ENCODE assay signal across 9 cellular contexts in the genomic region with DNA sequence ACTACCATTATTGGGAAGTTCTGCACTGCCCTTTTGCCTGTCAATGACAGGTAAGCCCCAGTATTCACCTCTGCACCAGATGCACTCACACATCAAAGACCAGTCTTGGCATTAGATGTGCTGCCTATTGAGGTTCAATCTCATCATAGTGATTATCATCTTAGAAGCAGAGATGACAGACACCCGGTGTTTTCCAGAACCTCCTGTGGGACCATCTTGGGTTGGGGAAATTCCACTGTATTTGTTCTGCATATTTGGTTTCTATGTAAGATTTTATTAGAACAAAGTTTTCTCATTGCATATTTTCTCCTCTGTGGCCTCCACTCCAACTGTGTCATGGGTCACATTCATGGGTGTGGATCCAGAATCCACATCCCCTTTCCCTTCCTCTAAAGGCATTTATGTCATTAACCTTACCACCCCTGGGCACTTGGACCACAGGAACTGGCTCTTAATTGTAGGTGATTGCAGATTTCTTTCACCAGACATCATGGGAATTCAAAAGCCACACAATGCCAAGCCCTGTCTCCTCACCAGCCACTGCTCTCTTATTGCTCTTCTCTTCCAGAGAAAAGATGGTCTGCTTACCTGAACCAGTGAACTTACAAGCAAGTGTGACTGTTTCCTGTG. TPM values are rescaled to one million over a fixed set of nuclear protein-coding genes. Genes with fewer than 3 reads are reported as not detected.
DNase-seq lines count a peak whose midpoint lies in the region; ATAC-seq and TF ChIP-seq lines count a peak whose summit lies in the region.
"Had no signal": no experiment of that assay in that cellular context is flagged by ENCODE, and none has a peak within 500 bp of the region (broad histone marks: within the 10 kb centered on the region; RNA-seq: fewer than 3 reads in every experiment).

No MANE protein-coding gene starts in this region.

- no peak overlapping the region for H3K4me2 ChIP-seq in fibroblast of lung (ENCODE audit: extremely low read depth, insufficient read depth, low read length)

- H3K4me1 ChIP-seq in left ventricle myocardium inferior (peaks cover 67% of the 10 kb centered on the region), fibroblast of lung (ENCODE audit: control insufficient read depth, extremely low read depth, insufficient read depth, low read length) (peaks cover 3% of the 10 kb centered on the region)

- H4K20me1 ChIP-seq in fibroblast of lung (ENCODE audit: control insufficient read depth, extremely low read depth, insufficient read depth, low read length): no peaks in the 10 kb centered on the region

- H3K9ac ChIP-seq in fibroblast of lung (ENCODE audit: insufficient read depth, low read length): no peak overlapping the region

- H3K27ac ChIP-seq in left ventricle myocardium inferior (replicated peaks) (peak overlapping the region; percentile 69), fibroblast of lung (ENCODE audit: insufficient read depth, low read length) (no peak overlapping the region)

- H2AFZ ChIP-seq in fibroblast of lung (ENCODE audit: low read length): no peak overlapping the region

- DNase-seq in left ventricle myocardium inferior: no peak
- no peak for DNase-seq in Right ventricle myocardium inferior (ENCODE audit: missing footprints)
- DNase-seq in fibroblast of lung (ENCODE audit: low read depth in 2 of 2): peak; percentile 43 to 66
- DNase-seq in NCI-H526 (lab: John Stamatoyannopoulos, UW): no peak
- DNase-seq in activated CD4-positive, alpha-beta T cell treated with anti-CD3 and anti-CD28 coated beads, Interleukin-2, amount 50 U/mL, for 4 hours: no peak
- DNase-seq in NCI-H2196 (lab: John Stamatoyannopoulos, UW; ENCODE audit: unreplicated experiment): no peak
- no peak for DNase-seq in GM13976 (ENCODE audit: low spot score)
- DNase-seq: CD4-positive, alpha-beta T cell had no signal

- no peak overlapping the region for H3K4me3 ChIP-seq in left ventricle myocardium inferior
- no peak overlapping the region for H3K4me3 ChIP-seq in fibroblast of lung (replicated peaks in 1 of 4; ENCODE audit: control extremely low read depth in 1 of 4, insufficient read depth in 1 of 4, low read depth in 3 of 4, low read length in 4 of 4)

- in situ Hi-C loops in GM13976 (cut with MboI; ENCODE audit: low sequenced_read_pairs, unreplicated experiment): no loop called here

- H3K36me3 ChIP-seq in left ventricle myocardium inferior (no peaks in the 10 kb centered on the region), fibroblast of lung (ENCODE audit: control insufficient read depth, insufficient read depth, low read length) (no peaks in the 10 kb centered on the region)

- no peaks in the 10 kb centered on the region for H3K79me2 ChIP-seq in fibroblast of lung (ENCODE audit: control insufficient read depth, insufficient read depth, low read length)

- H3K27me3 ChIP-seq in left ventricle myocardium inferior (ENCODE audit: low read depth) (no peaks in the 10 kb centered on the region), fibroblast of lung (ENCODE audit: control insufficient read depth, insufficient read depth, low read length) (no peaks in the 10 kb centered on the region)

- ATAC-seq in Right ventricle myocardium inferior (no peak), HG03159 (IDR thresholded peaks at IDR 0.05; ENCODE audit: unreplicated experiment) (peak; percentile 37)

- TF ChIP-seq CTCF in left ventricle myocardium inferior (IDR thresholded peaks at IDR 0.05; ENCODE audit: borderline replicate concordance) (no peak), fibroblast of lung (conservative IDR thresholded peaks at IDR 0.05 in 1 of 2, IDR thresholded peaks at IDR 0.05 in 1 of 2; ENCODE audit: low read depth in 1 of 2, low read length in 2 of 2) (no peak), GM13976 (IDR thresholded peaks at IDR 0.05; ENCODE audit: borderline replicate concordance, control extremely low read depth, extremely low read depth, insufficient read depth, missing control alignments) (no peak)

- intact Hi-C loops in left ventricle myocardium inferior (cut with micrococcal nuclease): no loop called here
- intact Hi-C loops in Right ventricle myocardium inferior (cut with DNase I): no loop called here

- H3K9me3 ChIP-seq in left ventricle myocardium inferior (replicated peaks): no peaks in the 10 kb centered on the region
- no peaks in the 10 kb centered on the region for H3K9me3 ChIP-seq in fibroblast of lung (ENCODE audit: control insufficient read depth, insufficient read depth, low read depth, low read length)

RNA-seq across cellular contexts. Expression of gene PLA1A, which starts 31.2 kb away (rescaled TPM):
- 2.8 TPM for total RNA-seq in left ventricle myocardium inferior
- total RNA-seq in Right ventricle myocardium inferior: 2.0 TPM
- total RNA-seq in fibroblast of lung: under 0.01 and 0.26 TPM in 2 replicates
- not detected in 2 replicates for polyA plus RNA-seq in fibroblast of lung
- polyA plus RNA-seq in fibroblast of lung (2012): not detected in 2 replicates
- polyA minus RNA-seq in fibroblast of lung (ENCODE audit: low replicate concordance): not detected in 2 replicates
- total RNA-seq: CD4-positive, alpha-beta T cell had no signal

RNA-seq across cellular contexts. Expression of gene POPDC2, which starts 31.5 kb away (rescaled TPM):
- 512 TPM for total RNA-seq in left ventricle myocardium inferior
- total RNA-seq in Right ventricle myocardium inferior: 605 TPM
- 0.17 and 0.26 TPM in 2 replicates for total RNA-seq in fibroblast of lung
- 0.26 and 0.34 TPM in 2 replicates for polyA plus RNA-seq in fibroblast of lung
- polyA plus RNA-seq in fibroblast of lung (2012): 0.06 and 0.21 TPM in 2 replicates
- not detected in 2 replicates for polyA minus RNA-seq in fibroblast of lung (ENCODE audit: low replicate concordance)

RNA-seq across cellular contexts. Expression of gene COX17, which starts 48.3 kb away (rescaled TPM):
- 165 TPM for total RNA-seq in left ventricle myocardium inferior
- total RNA-seq in Right ventricle myocardium inferior: 167 TPM
- total RNA-seq in fibroblast of lung: 13.9 and 21.0 TPM in 2 replicates
- 19.6 and 24.2 TPM in 2 replicates for polyA plus RNA-seq in fibroblast of lung
- polyA plus RNA-seq in fibroblast of lung (2012): 37.5 and 38.5 TPM in 2 replicates
- polyA minus RNA-seq in fibroblast of lung (ENCODE audit: low replicate concordance): 2.8 and 18.7 TPM in 2 replicates

RNA-seq across cellular contexts. Expression of gene ADPRH, which starts 49.6 kb away (rescaled TPM):
- total RNA-seq in left ventricle myocardium inferior: 9.8 TPM
- 10.1 TPM for total RNA-seq in Right ventricle myocardium inferior
- total RNA-seq in fibroblast of lung: 3.1 and 7.4 TPM in 2 replicates
- 1.1 and 3.0 TPM in 2 replicates for polyA plus RNA-seq in fibroblast of lung
- polyA plus RNA-seq in fibroblast of lung (2012): 1.1 and 3.1 TPM in 2 replicates
- polyA minus RNA-seq in fibroblast of lung (ENCODE audit: low replicate concordance): 4.0 TPM in 1 of 2 replicates, not detected in the other

Comparison
In these comparisons a context has a peak if more than half of its experiments do, and no peak if none do; other contexts are left out.
1. DNase-seq: peak in fibroblast of lung (2 of 2); none in left ventricle myocardium inferior (single experiment), Right ventricle myocardium inferior (single experiment), NCI-H526 (0 of 2), activated CD4-positive, alpha-beta T cell treated with anti-CD3 and anti-CD28 coated beads, Interleukin-2, amount 50 U/mL, for 4 hours (0 of 2), NCI-H2196 (single experiment) and GM13976 (single experiment).
2. RNA of gene POPDC2, which starts 31.5 kb away (total RNA-seq): 605 TPM in Right ventricle myocardium inferior (single experiment) and 512 TPM in left ventricle myocardium inferior (single experiment); 0.17 to 0.26 TPM in fibroblast of lung; every median in the first group is over 100 times any median in the second.